8 cellular contexts compared by ENCODE assay signal in genomic region chr9:33511184-33511517, GRCh38. TPM values are rescaled to one million over a fixed set of nuclear protein-coding genes. Genes with fewer than 3 reads are reported as not detected.
A peak's percentile ranks its signal among the peaks of the same experiment; 100 is the strongest.
DNase-seq lines count a peak whose midpoint lies in the region; ATAC-seq, FAIRE-seq and TF ChIP-seq lines count a peak whose summit lies in the region.
"Not testable (repeated sequence)": the region's sequence is repeated elsewhere in the genome, so short reads cannot be mapped to it uniquely, and the experiment has no call there.

No MANE protein-coding gene starts in this region.

- not testable (repeated sequence) for H3K27ac ChIP-seq in HUES48 (ENCODE audit: low read depth, low read length)
- H3K27ac ChIP-seq in astrocyte (ENCODE audit: low read depth, low read length): peak overlapping the region; percentile 97
- peak overlapping the region; percentile 67 to 81 for H3K27ac ChIP-seq in kidney (ENCODE audit: low read depth in 2 of 2, low read length in 2 of 2)
- H3K27ac ChIP-seq in suprapubic skin: peak overlapping the region; percentile 85

- H3K9me3 ChIP-seq in HUES48 (ENCODE audit: control insufficient read depth, insufficient read depth, low read length); T-helper 17 cell (ENCODE audit: control insufficient read depth, low read length, poor library complexity, severe bottlenecking); astrocyte (ENCODE audit: insufficient read depth, low read depth, low read length); kidney (ENCODE audit: control insufficient read depth in 1 of 2, low read length in 2 of 2); neuron (ENCODE audit: low read length); suprapubic skin: not testable (repeated sequence)

- intact Hi-C loops in kidney (cut with DNase I): not testable (repeated sequence)

- not testable (repeated sequence) for H3K4me1 ChIP-seq in HUES48 (ENCODE audit: control insufficient read depth, insufficient read depth, low read length); astrocyte (ENCODE audit: insufficient read depth, low read length); kidney (ENCODE audit: control insufficient read depth in 1 of 2, insufficient read depth in 1 of 2, low read depth in 1 of 2, low read length in 2 of 2); neuron (ENCODE audit: insufficient read depth, low read length); suprapubic skin

- TF ChIP-seq POLR2A in suprapubic skin (IDR thresholded peaks at IDR 0.05): not testable (repeated sequence)

- peak overlapping the region; percentile 93 for H2AFZ ChIP-seq in astrocyte (ENCODE audit: low read depth, low read length)
- peak overlapping the region; percentile 79 for H2AFZ ChIP-seq in neuron (ENCODE audit: low read depth, low read length)

- not testable (repeated sequence) for H3K79me2 ChIP-seq in astrocyte (ENCODE audit: insufficient read depth, low read length)

- peak overlapping the region; percentile 95 for H3K27ac Mint-ChIP-seq in T-helper 17 cell
- H3K27ac Mint-ChIP-seq in astrocyte (ENCODE audit: unreplicated experiment): peak overlapping the region; percentile 99

- H4K20me1 ChIP-seq in astrocyte (ENCODE audit: insufficient read depth, low read length): not testable (repeated sequence)

- H3K27me3 Mint-ChIP-seq in T-helper 17 cell; astrocyte (ENCODE audit: low read depth, unreplicated experiment): not testable (repeated sequence)

- H3K36me3 ChIP-seq in BJ (ENCODE audit: control insufficient read depth, insufficient read depth, low read length); HUES48 (ENCODE audit: control insufficient read depth, insufficient read depth, low read length); astrocyte (ENCODE audit: insufficient read depth, low read length); kidney (ENCODE audit: control insufficient read depth in 1 of 2, insufficient read depth in 2 of 2, low read length in 2 of 2); neuron (ENCODE audit: insufficient read depth, low read length); suprapubic skin: not testable (repeated sequence)

- not testable (repeated sequence) for ATAC-seq in T-helper 17 cell

- not testable (repeated sequence) for TF ChIP-seq EP300 in suprapubic skin (IDR thresholded peaks at IDR 0.05)

- CTCF ChIA-PET in BJ (lab: Yijun Ruan, JAX): interaction anchor here (1.0 kb wide), 1 partner anchor 13 kb away, joined by 4 read pairs; the partner anchor contains the start of gene ANKRD18B

- peak overlapping the region; percentile 58 for H3K4me3 ChIP-seq in BJ (ENCODE audit: low read depth, low read length)
- H3K4me3 ChIP-seq in HUES48 (ENCODE audit: low read depth, low read length): peak overlapping the region; percentile 85
- peak overlapping the region; percentile 72 for H3K4me3 ChIP-seq in astrocyte (ENCODE audit: insufficient read depth, low read depth, low read length)
- peak overlapping the region; percentile 52 for H3K4me3 ChIP-seq in epithelial cell of esophagus (ENCODE audit: low read length)
- peak overlapping the region; percentile 77 to 79 for H3K4me3 ChIP-seq in kidney (ENCODE audit: low read length in 2 of 2)
- peak overlapping the region; percentile 73 for H3K4me3 ChIP-seq in neuron (ENCODE audit: low read length)
- H3K4me3 ChIP-seq in suprapubic skin: peak overlapping the region; percentile 66

- 5% methylated on average over 8 of the region's 8 CpGs for WGBS in suprapubic skin

- H3K4me3 Mint-ChIP-seq in T-helper 17 cell: peak overlapping the region; percentile 95
- H3K4me3 Mint-ChIP-seq in astrocyte (ENCODE audit: unreplicated experiment): peak overlapping the region; percentile 93

- TF ChIP-seq CTCF in BJ (IDR thresholded peaks at IDR 0.05; ENCODE audit: insufficient read depth, low read depth, low read length); astrocyte (IDR thresholded peaks at IDR 0.05; ENCODE audit: insufficient read depth, low read depth, low read length); epithelial cell of esophagus (IDR thresholded peaks at IDR 0.05; ENCODE audit: insufficient read depth, low read depth, low read length, missing control alignments); kidney (IDR thresholded peaks at IDR 0.05; ENCODE audit: borderline replicate concordance, extremely low read depth, insufficient read depth); suprapubic skin (IDR thresholded peaks at IDR 0.05): not testable (repeated sequence)

- H3K9ac ChIP-seq in HUES48 (ENCODE audit: low read depth, low read length) (peak overlapping the region; percentile 73), astrocyte (ENCODE audit: low read length) (peak overlapping the region; percentile 92), kidney (ENCODE audit: low read length in 2 of 2) (peak overlapping the region in 1 of 2 donors; percentile 73)

- not testable (repeated sequence) for DNase-seq in BJ (ENCODE audit: low read depth); T-helper 17 cell; astrocyte (ENCODE audit: low read depth); epithelial cell of esophagus (ENCODE audit: low read depth); kidney; suprapubic skin (ENCODE audit: low spot score in 2 of 2)

- not testable (repeated sequence) for H3K9me3 Mint-ChIP-seq in astrocyte (ENCODE audit: unreplicated experiment)

- not testable (repeated sequence) for H3K27me3 ChIP-seq in BJ (ENCODE audit: control insufficient read depth, insufficient read depth, low read length); HUES48 (ENCODE audit: control insufficient read depth, insufficient read depth, low read length); astrocyte (ENCODE audit: insufficient read depth, low read length); neuron (ENCODE audit: insufficient read depth, low read length); suprapubic skin

- not testable (repeated sequence) for H3K36me3 Mint-ChIP-seq in T-helper 17 cell (ENCODE audit: low read depth); astrocyte (ENCODE audit: low read depth, unreplicated experiment)

- POLR2A ChIA-PET in BJ (lab: Charles Lee): not testable (repeated sequence)

- not testable (repeated sequence) for H3K4me1 Mint-ChIP-seq in T-helper 17 cell
- H3K4me1 Mint-ChIP-seq in astrocyte (ENCODE audit: low read depth, unreplicated experiment): peaks cover 17% of the 10 kb centered on the region

- H3K4me2 ChIP-seq in astrocyte (ENCODE audit: low read length): peak overlapping the region; percentile 86

- FAIRE-seq in astrocyte (lab: Jason Lieb, UNC): not testable (repeated sequence)
- FAIRE-seq in kidney (lab: Jason Lieb, UNC): peak; percentile 13

RNA-seq across cellular contexts. Expression of gene ANKRD18B, which starts 12.9 kb away (rescaled TPM):
- polyA plus RNA-seq in BJ (2011; rRNA removed) (0.74 and 1.2 TPM in 2 replicates), kidney (ENCODE audit: insufficient read depth, low read depth, low replicate concordance) (not detected)
- polyA minus RNA-seq in BJ (2011; rRNA and poly(A)+ RNA removed): 0.14 and 0.77 TPM in 2 replicates
- total RNA-seq in T-helper 17 cell (1 to 10 TPM; 1.2 to 1.5 TPM), astrocyte (5.5 and 6.3 TPM in 2 replicates), kidney (0.72 TPM), suprapubic skin (10 to 100 TPM in 3 of 4 donors, 1 to 10 TPM in 1; 9.5 to 27.0 (median 15.7) TPM)

RNA-seq across cellular contexts. Expression of gene NOL6, which starts 37.4 kb away (rescaled TPM):
- 23.6 and 39.4 TPM in 2 replicates for polyA plus RNA-seq in BJ (2011; rRNA removed)
- polyA minus RNA-seq in BJ (2011; rRNA and poly(A)+ RNA removed): 32.5 and 44.9 TPM in 2 replicates
- total RNA-seq in T-helper 17 cell: 10 to 100 TPM; 32.4 to 34.6 TPM
- 57.2 and 60.1 TPM in 2 replicates for total RNA-seq in astrocyte
- total RNA-seq in kidney: 32.8 TPM
- polyA plus RNA-seq in kidney (ENCODE audit: insufficient read depth, low read depth, low replicate concordance): 10.8 TPM
- total RNA-seq in suprapubic skin: 10 to 100 TPM; 40.4 to 50.4 (median 44.1) TPM
